Comparison of ENCODE assay signal across 1 cellular context in genomic region chr15:99305761-99306505, GRCh38.
TF ChIP-seq lines count a peak whose summit lies in the region.

No MANE protein-coding gene starts in this region.

TF ChIP-seq in HepG2, 621 proteins besides CTCF, POLR2A, EP300 and RAD21 (continued from another document and continues in another):
- TF ChIP-seq ZNF646 (CRISPR knock-in tag; IDR thresholded peaks at IDR 0.05): no peak
- peak; percentile 38; the same call in 1 of the 2 replicates for TF ChIP-seq ZGPAT (CRISPR knock-in tag; IDR thresholded peaks at IDR 0.05)
- TF ChIP-seq BHLHE40 (IDR thresholded peaks at IDR 0.05; ENCODE audit: low read length): no peak
- no peak for TF ChIP-seq KDM4B (CRISPR knock-in tag; IDR thresholded peaks at IDR 0.05)
- no peak for TF ChIP-seq CBX1 (IDR thresholded peaks at IDR 0.05; ENCODE audit: low read depth)
- no peak for TF ChIP-seq ZNF616 (CRISPR knock-in tag; IDR thresholded peaks at IDR 0.05; ENCODE audit: low read depth)
- TF ChIP-seq ZNF569 (CRISPR knock-in tag; IDR thresholded peaks at IDR 0.05; ENCODE audit: borderline replicate concordance): no peak
- no peak for TF ChIP-seq KDM2A (CRISPR knock-in tag; IDR thresholded peaks at IDR 0.05; ENCODE audit: borderline replicate concordance, low read depth)
- TF ChIP-seq CEBPG (CRISPR knock-in tag; IDR thresholded peaks at IDR 0.05): peak; percentile 2; the same call in 1 of the 2 replicates
- no peak for TF ChIP-seq PHF5A (CRISPR knock-in tag; IDR thresholded peaks at IDR 0.05; ENCODE audit: low read depth, unreplicated experiment)
- TF ChIP-seq IKZF1 (IDR thresholded peaks at IDR 0.05): no peak
- no peak for TF ChIP-seq ZBTB33 (CRISPR knock-in tag; IDR thresholded peaks at IDR 0.05)
- TF ChIP-seq HMG20B (CRISPR knock-in tag; conservative IDR thresholded peaks at IDR 0.05): 0 out of 2 replicates have a peak, but pooled peaks have one; percentile 35
- no peak for TF ChIP-seq NR2F6 (IDR thresholded peaks at IDR 0.05)
- TF ChIP-seq NR2F6 (CRISPR knock-in tag; IDR thresholded peaks at IDR 0.05): no peak
- no peak for TF ChIP-seq MED8 (CRISPR knock-in tag; IDR thresholded peaks at IDR 0.05; ENCODE audit: insufficient replicate concordance)
- no peak for TF ChIP-seq KDM5B (CRISPR knock-in tag; IDR thresholded peaks at IDR 0.05; ENCODE audit: borderline replicate concordance)
- no peak for TF ChIP-seq SUZ12 (IDR thresholded peaks at IDR 0.05; ENCODE audit: low read depth, low read length)
- TF ChIP-seq ZNF33A (CRISPR knock-in tag; IDR thresholded peaks at IDR 0.05; ENCODE audit: borderline replicate concordance): no peak
- TF ChIP-seq ARNT (IDR thresholded peaks at IDR 0.05): no peak
- TF ChIP-seq STAT5B (CRISPR knock-in tag; IDR thresholded peaks at IDR 0.05): no peak
- no peak for TF ChIP-seq ZNF510 (CRISPR knock-in tag; IDR thresholded peaks at IDR 0.05; ENCODE audit: low read depth)
- peak; percentile 98 for TF ChIP-seq SIX1 (CRISPR knock-in tag; IDR thresholded peaks at IDR 0.05; ENCODE audit: borderline replicate concordance)
- peak; percentile 65 for TF ChIP-seq CEBPB (IDR thresholded peaks at IDR 0.05; ENCODE audit: borderline replicate concordance, low read depth, low read length)
- no peak for TF ChIP-seq HOXD1 (CRISPR knock-in tag; IDR thresholded peaks at IDR 0.05)
- no peak for TF ChIP-seq ARNTL (CRISPR knock-in tag; IDR thresholded peaks at IDR 0.05)
- TF ChIP-seq CHD2 (IDR thresholded peaks at IDR 0.05; ENCODE audit: low read depth, low read length): no peak
- no peak for TF ChIP-seq ZNF207 (IDR thresholded peaks at IDR 0.05; ENCODE audit: borderline replicate concordance)
- TF ChIP-seq GLI4 (CRISPR knock-in tag; IDR thresholded peaks at IDR 0.05; ENCODE audit: borderline replicate concordance): no peak
- no peak for TF ChIP-seq TERF1 (CRISPR knock-in tag; IDR thresholded peaks at IDR 0.05)
- TF ChIP-seq TAF15 (IDR thresholded peaks at IDR 0.05; ENCODE audit: low read depth, low read length, poor library complexity, severe bottlenecking): no peak
- TF ChIP-seq ATF2 (CRISPR knock-in tag; IDR thresholded peaks at IDR 0.05): no peak
- no peak for TF ChIP-seq NRL (CRISPR knock-in tag; IDR thresholded peaks at IDR 0.05; ENCODE audit: borderline replicate concordance)
- no peak for TF ChIP-seq ZNF432 (CRISPR knock-in tag; IDR thresholded peaks at IDR 0.05; ENCODE audit: borderline replicate concordance)
- TF ChIP-seq FOXJ3 (CRISPR knock-in tag; IDR thresholded peaks at IDR 0.05; ENCODE audit: borderline replicate concordance): no peak; the same call in 1 of the 2 replicates
- TF ChIP-seq TMF1 (CRISPR knock-in tag; IDR thresholded peaks at IDR 0.05; ENCODE audit: low read depth): no peak
- TF ChIP-seq ZNF503 (CRISPR knock-in tag; IDR thresholded peaks at IDR 0.05): peak; percentile 69; the same call in 1 of the 2 replicates
- no peak for TF ChIP-seq BRCA1 (CRISPR knock-in tag; IDR thresholded peaks at IDR 0.05)
- no peak for TF ChIP-seq DNMT1 (CRISPR knock-in tag; IDR thresholded peaks at IDR 0.05)
- TF ChIP-seq ZNF382 (CRISPR knock-in tag; IDR thresholded peaks at IDR 0.05; ENCODE audit: borderline replicate concordance): no peak
- no peak for TF ChIP-seq PRMT3 (CRISPR knock-in tag; IDR thresholded peaks at IDR 0.05; ENCODE audit: borderline replicate concordance, low read depth)
- TF ChIP-seq FOXO4 (CRISPR knock-in tag; conservative IDR thresholded peaks at IDR 0.05): no peak
- TF ChIP-seq EZH2 (conservative IDR thresholded peaks at IDR 0.05; ENCODE audit: low read depth, low read length): no peak
- TF ChIP-seq ELF3 (CRISPR knock-in tag; IDR thresholded peaks at IDR 0.05): 0 out of 2 replicates have a peak, but pooled peaks have one; percentile 5
- TF ChIP-seq NFE2 (CRISPR knock-in tag; IDR thresholded peaks at IDR 0.05): no peak
- peak; percentile 34; the same call in 1 of the 2 replicates for TF ChIP-seq BCL6 (CRISPR knock-in tag; IDR thresholded peaks at IDR 0.05)
- no peak for TF ChIP-seq ZFAT (CRISPR knock-in tag; conservative IDR thresholded peaks at IDR 0.05)
- no peak for TF ChIP-seq SRSF1 (optimal IDR thresholded peaks at IDR 0.05; ENCODE audit: low read depth, low read length)
- TF ChIP-seq ZNF30 (CRISPR knock-in tag; IDR thresholded peaks at IDR 0.05): no peak
- TF ChIP-seq HNF4A (CRISPR knock-in tag; IDR thresholded peaks at IDR 0.05): peak; percentile 80
- TF ChIP-seq SMC3 (IDR thresholded peaks at IDR 0.05; ENCODE audit: low read length): no peak
- no peak for TF ChIP-seq JUN (CRISPR knock-in tag; IDR thresholded peaks at IDR 0.05)
- no peak for TF ChIP-seq ZSCAN29 (CRISPR knock-in tag; conservative IDR thresholded peaks at IDR 0.05)
- no peak for TF ChIP-seq SNAPC2 (CRISPR knock-in tag; IDR thresholded peaks at IDR 0.05)
- TF ChIP-seq POLR2AphosphoS5 (IDR thresholded peaks at IDR 0.05; ENCODE audit: low read depth, low read length): no peak
- no peak for TF ChIP-seq PRPF4 (IDR thresholded peaks at IDR 0.05; ENCODE audit: low read depth, low read length, poor library complexity, severe bottlenecking)
